ENCODE assay signal across 14 cellular contexts in the genomic region with DNA sequence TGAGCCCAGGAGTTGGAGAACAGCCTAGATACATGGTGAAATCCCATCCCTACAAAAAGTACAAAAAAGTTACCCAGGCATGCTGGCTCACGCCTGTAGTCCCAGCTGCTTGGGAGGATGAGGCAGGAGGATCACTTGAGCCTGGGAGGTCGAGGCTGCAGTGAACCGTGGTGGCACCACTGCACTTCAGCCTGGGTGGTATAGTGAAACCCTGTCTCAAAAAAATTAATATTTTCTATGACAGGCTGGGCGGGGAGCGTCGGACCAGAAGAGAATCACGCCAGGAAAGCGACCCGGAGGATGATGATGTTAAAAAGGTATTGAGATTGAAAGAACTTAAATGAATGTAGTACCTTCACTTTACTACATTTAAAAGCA. TPM values are rescaled to one million over a fixed set of nuclear protein-coding genes. Genes with fewer than 3 reads are reported as not detected.
DNase-seq lines count a peak whose midpoint lies in the region; FAIRE-seq and TF ChIP-seq lines count a peak whose summit lies in the region.
"Had no signal": no experiment of that assay in that cellular context is flagged by ENCODE, and none has a peak within 500 bp of the region (broad histone marks: within the 10 kb centered on the region; RNA-seq: fewer than 3 reads in every experiment).

No MANE protein-coding gene starts in this region.

- dilution Hi-C loops in endothelial cell of umbilical vein (cut with MboI; ENCODE audit: extremely low pct_ligation_motif_present, low sequenced_read_pairs): no loop called here

- no peaks in the 10 kb centered on the region for H3K27me3 ChIP-seq in endothelial cell of umbilical vein (ENCODE audit: control insufficient read depth in 2 of 2, insufficient read depth in 2 of 2, low read length in 2 of 2)
- H3K27me3 ChIP-seq in smooth muscle cell (ENCODE audit: low read depth): no peaks in the 10 kb centered on the region
- H3K27me3 ChIP-seq: heart right ventricle, testis had no signal

- DNase-seq in activated T-cell treated with anti-CD3 and anti-CD28 coated beads, Interleukin-2, amount 50 U/mL, for 24 hours: no peak
- no peak for DNase-seq in activated T-cell treated with anti-CD3 and anti-CD28 coated beads, Interleukin-2, amount 50 U/mL, for 1 hour
- DNase-seq in SK-N-MC (ENCODE audit: low read depth, low spot score) (no peak), endothelial cell of umbilical vein (ENCODE audit: low read depth, low spot score) (no peak), smooth muscle cell (lab: John Stamatoyannopoulos, UW; ENCODE audit: unreplicated experiment) (no peak), RPMI8226 (no peak)
- DNase-seq in stimulated activated CD4-positive, alpha-beta T cell treated with anti-CD3 and anti-CD28 coated beads, Interleukin-2, amount 100 ng/mL, for 48 hours: no peak
- no peak for DNase-seq in stimulated activated CD4-positive, alpha-beta T cell treated with anti-CD3 and anti-CD28 coated beads, Interleukin-4, amount 100 ng/mL, for 24 hours
- DNase-seq: GDM1, heart right ventricle, NCI-H1417 treated with DMSO at 0.1 percent for 48 hours, NCI-H524 treated with DMSO at 0.1 percent for 48 hours, testis had no signal

- H3K9me1 ChIP-seq in endothelial cell of umbilical vein (replicated peaks; ENCODE audit: control insufficient read depth, extremely low read depth, insufficient read depth, low read length): no peaks in the 10 kb centered on the region

- H3K9ac ChIP-seq in SK-N-MC (ENCODE audit: insufficient read length) (no peak overlapping the region), endothelial cell of umbilical vein (replicated peaks; ENCODE audit: extremely low read depth, insufficient read depth, low read length) (peak overlapping the region; percentile 4), smooth muscle cell (ENCODE audit: low read depth) (peak overlapping the region; percentile 9)

- POLR2A ChIA-PET in endothelial cell of umbilical vein (lab: Charles Lee): no interaction called here

- no peaks in the 10 kb centered on the region for H3K36me3 Mint-ChIP-seq in activated T-cell treated with anti-CD3 and anti-CD28 coated beads, Interleukin-2, amount 50 U/mL, for 24 hours (ENCODE audit: low read depth)

- H4K20me1 ChIP-seq in endothelial cell of umbilical vein (replicated peaks; ENCODE audit: control insufficient read depth, extremely low read depth, insufficient read depth, low read length): no peaks in the 10 kb centered on the region
- peaks cover 62% of the 10 kb centered on the region for H4K20me1 ChIP-seq in smooth muscle cell (ENCODE audit: low read depth)

- intact Hi-C loops in endothelial cell of umbilical vein (cut with micrococcal nuclease): no loop called here

- CTCF ChIA-PET in endothelial cell of umbilical vein (lab: Charles Lee): no interaction called here

- 98% methylated on average over 9 of the region's 9 CpGs for WGBS in smooth muscle cell (ENCODE audit: low lambda C conversion rate)

- H3K36me3 ChIP-seq in SK-N-MC (ENCODE audit: insufficient read depth, low read length) (peaks cover 65% of the 10 kb centered on the region), endothelial cell of umbilical vein (ENCODE audit: control insufficient read depth in 2 of 2, extremely low read depth in 1 of 2, insufficient read depth in 2 of 2, low read length in 2 of 2) (peaks cover 25 to 47% of the 10 kb centered on the region in 2 experiments), smooth muscle cell (ENCODE audit: low read depth) (peaks cover 48% of the 10 kb centered on the region)

- peak overlapping the region; percentile 89 for H3K27ac Mint-ChIP-seq in activated T-cell treated with anti-CD3 and anti-CD28 coated beads, Interleukin-2, amount 50 U/mL, for 24 hours

- peak overlapping the region; percentile 8 for H3K4me2 ChIP-seq in endothelial cell of umbilical vein (ENCODE audit: insufficient read depth, low read length)
- peak overlapping the region; percentile 98 for H3K4me2 ChIP-seq in smooth muscle cell

- H3K4me3 ChIP-seq in SK-N-MC (peak overlapping the region; percentile 94), endothelial cell of umbilical vein (replicated peaks in 1 of 3; ENCODE audit: insufficient read depth in 1 of 3, low read depth in 1 of 3, low read length in 3 of 3) (no peak overlapping the region), smooth muscle cell (no peak overlapping the region)
- H3K4me3 ChIP-seq: testis had no signal

- FAIRE-seq in endothelial cell of umbilical vein (lab: Jason Lieb, UNC): no peak
- FAIRE-seq: endometrium had no signal

- peaks cover 35% of the 10 kb centered on the region for H3F3A ChIP-seq in smooth muscle cell (ENCODE audit: low read depth)

- no peak for TF ChIP-seq POLR2A in endothelial cell of umbilical vein (IDR thresholded peaks at IDR 0.05; ENCODE audit: low read depth, low read length)

- H2AFZ ChIP-seq in endothelial cell of umbilical vein (ENCODE audit: low read depth, low read length): no peak overlapping the region
- no peak overlapping the region for H2AFZ ChIP-seq in smooth muscle cell (ENCODE audit: low read depth)

- H3K9me3 Mint-ChIP-seq in activated T-cell treated with anti-CD3 and anti-CD28 coated beads, Interleukin-2, amount 50 U/mL, for 24 hours: no peaks in the 10 kb centered on the region

- H3K4me1 ChIP-seq in endothelial cell of umbilical vein (ENCODE audit: control insufficient read depth, extremely low read depth, insufficient read depth, low read length) (peaks cover 54% of the 10 kb centered on the region), smooth muscle cell (ENCODE audit: low read depth) (peaks cover 15% of the 10 kb centered on the region)

- TF ChIP-seq CTCF in endothelial cell of umbilical vein (IDR thresholded peaks at IDR 0.05; ENCODE audit: extremely low read depth in 1 of 2, insufficient read depth in 1 of 2, low read depth in 1 of 2, low read length in 2 of 2): no peak
- TF ChIP-seq CTCF in smooth muscle cell (IDR thresholded peaks at IDR 0.05; ENCODE audit: borderline replicate concordance, insufficient read depth, poor library complexity, severe bottlenecking): no peak

- peak overlapping the region; percentile 100 for H3K4me3 Mint-ChIP-seq in activated T-cell treated with anti-CD3 and anti-CD28 coated beads, Interleukin-2, amount 50 U/mL, for 24 hours

- no TSS peak for BruUV-seq in endothelial cell of umbilical vein (replicated peaks; lab: Mats Ljungman, UMichigan)

- no peak overlapping the region for H3K27ac ChIP-seq in SK-N-MC
- no peak overlapping the region for H3K27ac ChIP-seq in endothelial cell of umbilical vein (ENCODE audit: insufficient read depth, low read depth, low read length)
- peak overlapping the region; percentile 36 for H3K27ac ChIP-seq in smooth muscle cell (ENCODE audit: low read depth)
- H3K27ac ChIP-seq: testis had no signal

- no peaks in the 10 kb centered on the region for H3K27me3 Mint-ChIP-seq in activated T-cell treated with anti-CD3 and anti-CD28 coated beads, Interleukin-2, amount 50 U/mL, for 24 hours

- H3K79me2 ChIP-seq in endothelial cell of umbilical vein (ENCODE audit: control insufficient read depth, insufficient read depth, low read length): peaks cover 50% of the 10 kb centered on the region
- peaks cover 55% of the 10 kb centered on the region for H3K79me2 ChIP-seq in smooth muscle cell (ENCODE audit: low read depth)

- peaks cover 32% of the 10 kb centered on the region for H3K4me1 Mint-ChIP-seq in activated T-cell treated with anti-CD3 and anti-CD28 coated beads, Interleukin-2, amount 50 U/mL, for 24 hours (ENCODE audit: low read depth)

- H3K9me3 ChIP-seq in SK-N-MC (ENCODE audit: low read depth, low read length) (no peaks in the 10 kb centered on the region), endothelial cell of umbilical vein (replicated peaks; ENCODE audit: control insufficient read depth, insufficient read depth, low read length) (no peaks in the 10 kb centered on the region), smooth muscle cell (replicated peaks; ENCODE audit: low read depth) (no peaks in the 10 kb centered on the region)
- H3K9me3 ChIP-seq: heart right ventricle, testis had no signal

TF ChIP-seq in endothelial cell of umbilical vein, 7 proteins besides CTCF, POLR2A, EP300 and RAD21 (continues in another document):
- no peak for TF ChIP-seq GATA2 (IDR thresholded peaks at IDR 0.05; ENCODE audit: insufficient read depth, insufficient read length, low read depth, low read length)
- TF ChIP-seq EZH2 (IDR thresholded peaks at IDR 0.05; ENCODE audit: borderline replicate concordance, low read depth, low read length, severe bottlenecking): no peak

RNA-seq across cellular contexts. Expression of gene PNN, which starts 2.1 kb away (rescaled TPM):
- total RNA-seq in endothelial cell of umbilical vein (79.4 and 83.5 TPM in 2 replicates), smooth muscle cell (30.7 and 34.0 TPM in 2 replicates)
- polyA plus RNA-seq in endothelial cell of umbilical vein (9.9 and 27.3 TPM in 2 replicates), smooth muscle cell (26.0 and 56.0 TPM in 2 replicates)
- 10.9 and 11.7 TPM in 2 replicates for polyA plus RNA-seq in endothelial cell of umbilical vein (2011; cell fraction: cytosol; rRNA removed)
- 103 and 185 TPM in 2 replicates for polyA plus RNA-seq in endothelial cell of umbilical vein (2011; cell fraction: nucleus; rRNA removed)
- polyA plus RNA-seq in endothelial cell of umbilical vein (2012): 52.3 and 66.6 TPM in 2 replicates
- 28.5 and 35.5 TPM in 2 replicates for polyA minus RNA-seq in endothelial cell of umbilical vein
- 10.9 TPM for polyA minus RNA-seq in endothelial cell of umbilical vein (2011; cell fraction: cytosol; rRNA and poly(A)+ RNA removed)
- polyA minus RNA-seq in endothelial cell of umbilical vein (2011; cell fraction: nucleus; rRNA and poly(A)+ RNA removed): 33.8 and 38.8 TPM in 2 replicates

RNA-seq across cellular contexts. Expression of gene TRAPPC6B, which starts 7.0 kb away (rescaled TPM):
- 19.3 and 21.8 TPM in 2 replicates for total RNA-seq in endothelial cell of umbilical vein
- polyA plus RNA-seq in endothelial cell of umbilical vein: 7.3 and 9.9 TPM in 2 replicates
- 10.1 and 11.0 TPM in 2 replicates for polyA plus RNA-seq in endothelial cell of umbilical vein (2011; cell fraction: cytosol; rRNA removed)
- 19.8 and 28.9 TPM in 2 replicates for polyA plus RNA-seq in endothelial cell of umbilical vein (2011; cell fraction: nucleus; rRNA removed)
- polyA plus RNA-seq in endothelial cell of umbilical vein (2012): 13.9 and 16.3 TPM in 2 replicates
- polyA minus RNA-seq in endothelial cell of umbilical vein: 12.6 and 18.6 TPM in 2 replicates
- 14.7 TPM for polyA minus RNA-seq in endothelial cell of umbilical vein (2011; cell fraction: cytosol; rRNA and poly(A)+ RNA removed)
- 12.2 and 12.5 TPM in 2 replicates for polyA minus RNA-seq in endothelial cell of umbilical vein (2011; cell fraction: nucleus; rRNA and poly(A)+ RNA removed)
- total RNA-seq in smooth muscle cell: 38.6 and 44.2 TPM in 2 replicates
- 15.2 and 23.6 TPM in 2 replicates for polyA plus RNA-seq in smooth muscle cell

RNA-seq across cellular contexts. Expression of gene MIA2, which starts 56.6 kb away (rescaled TPM):
- 14.9 and 16.2 TPM in 2 replicates for total RNA-seq in endothelial cell of umbilical vein
- 9.4 and 10.4 TPM in 2 replicates for polyA plus RNA-seq in endothelial cell of umbilical vein
- 9.8 and 10.5 TPM in 2 replicates for polyA plus RNA-seq in endothelial cell of umbilical vein (2011; cell fraction: cytosol; rRNA removed)
- 22.2 and 22.6 TPM in 2 replicates for polyA plus RNA-seq in endothelial cell of umbilical vein (2011; cell fraction: nucleus; rRNA removed)
- polyA plus RNA-seq in endothelial cell of umbilical vein (2012): 11.4 and 12.4 TPM in 2 replicates
- 8.4 and 10.7 TPM in 2 replicates for polyA minus RNA-seq in endothelial cell of umbilical vein
- 15.4 TPM for polyA minus RNA-seq in endothelial cell of umbilical vein (2011; cell fraction: cytosol; rRNA and poly(A)+ RNA removed)
- 14.5 and 19.3 TPM in 2 replicates for polyA minus RNA-seq in endothelial cell of umbilical vein (2011; cell fraction: nucleus; rRNA and poly(A)+ RNA removed)
- total RNA-seq in smooth muscle cell: 18.6 and 28.4 TPM in 2 replicates
- polyA plus RNA-seq in smooth muscle cell: 14.5 and 14.6 TPM in 2 replicates
